Comparison of ENCODE assay signal across 8 cellular contexts in the genomic region with DNA sequence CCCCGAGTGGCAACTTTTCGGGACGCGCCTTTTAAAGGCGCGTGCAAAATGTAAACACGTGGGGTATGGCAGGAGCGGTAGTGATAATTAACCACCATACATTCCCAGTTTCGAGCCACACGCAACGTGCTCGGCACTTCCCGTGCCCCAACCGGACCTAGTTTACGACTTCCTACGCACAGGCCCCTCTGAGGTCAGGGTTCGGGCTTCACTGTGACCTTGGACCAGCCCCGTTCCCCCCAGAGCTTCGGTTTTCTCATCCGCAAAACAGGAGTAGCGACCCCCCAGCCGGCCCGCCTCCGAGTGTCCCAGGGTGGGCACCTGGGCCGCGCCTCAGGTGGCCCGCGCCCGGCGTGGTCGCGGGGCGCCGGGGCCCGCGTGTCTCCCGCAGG. TPM values are rescaled to one million over a fixed set of nuclear protein-coding genes. Genes with fewer than 3 reads are reported as not detected.
DNase-seq lines count a peak whose midpoint lies in the region; ATAC-seq and TF ChIP-seq lines count a peak whose summit lies in the region.

No MANE protein-coding gene starts in this region.

- intact Hi-C loops in body of pancreas (cut with DNase I) (loop anchor here (10.0 kb wide), 1 partner anchor 229 kb away; no protein-coding TSS in a partner anchor), spleen (cut with DNase I; ENCODE audit: low total_unique reads) (loop anchor here (5.0 to 10.0 kb wide), 2 partner anchors 53 to 229 kb away; partner anchors contain the start of genes LSM3 and XPC)

- H3K36me3 ChIP-seq in HUES6 (ENCODE audit: control insufficient read depth, insufficient read depth, low read length) (peaks cover 44% of the 10 kb centered on the region), body of pancreas (replicated peaks in 1 of 2; ENCODE audit: insufficient read depth in 1 of 2, low read depth in 2 of 2) (no peaks in the 10 kb centered on the region), iPS-18a (ENCODE audit: control insufficient read depth, low read depth, low read length) (peaks cover 9% of the 10 kb centered on the region), spleen (peaks cover 0 to 54% (median 10%) of the 10 kb centered on the region in 6 donors)

- WGBS in body of pancreas, 2 donors: 0 to 1% methylated on average over 8 to 33 of the region's 37 CpGs
- WGBS in spleen, 5 donors: 0 to 1% (median 0%) methylated on average over 16 to 37 of the region's 37 CpGs

- no peak for TF ChIP-seq POLR2A in body of pancreas (IDR thresholded peaks at IDR 0.05)
- TF ChIP-seq POLR2A in spleen (IDR thresholded peaks at IDR 0.05): no peak

- H3K27me3 ChIP-seq in HUES6 (ENCODE audit: control insufficient read depth, insufficient read depth, low read length): no peaks in the 10 kb centered on the region
- no peaks in the 10 kb centered on the region for H3K27me3 ChIP-seq in body of pancreas
- no peaks in the 10 kb centered on the region for H3K27me3 ChIP-seq in iPS-18a (ENCODE audit: control insufficient read depth, insufficient read depth, low read length)
- H3K27me3 ChIP-seq in spleen (replicated peaks in 1 of 7): no peaks in the 10 kb centered on the region

- H3K4me3 ChIP-seq in HUES6 (ENCODE audit: low read depth, low read length) (peak overlapping the region; percentile 96), body of pancreas (peak overlapping the region; percentile 55 to 69), iPS-18a (ENCODE audit: low read length) (peak overlapping the region; percentile 92), spleen (peak overlapping the region; percentile 84 to 98 (median 94))

- no peaks in the 10 kb centered on the region for H3K27me3 Mint-ChIP-seq in T-cell

- peak; percentile 56 for DNase-seq in ELR (ENCODE audit: low read depth)
- peak in 15 of 34 experiments; percentile 14 to 67 (median 33) for DNase-seq in T-cell
- peak; percentile 56 to 80 (median 64) for DNase-seq in body of pancreas
- peak; percentile 95 for DNase-seq in spleen
- no peak for DNase-seq in NCI-H2107 treated with DMSO at 0.1 percent for 48 hours (lab: John Stamatoyannopoulos, UW; ENCODE audit: unreplicated experiment)

- H3K27ac ChIP-seq in HUES6 (ENCODE audit: low read depth, low read length) (peak overlapping the region; percentile 83; the same call in 1 of the 2 replicates), body of pancreas (peak overlapping the region; percentile 66 to 94 (median 92)), iPS-18a (ENCODE audit: low read length) (peak overlapping the region; percentile 18), spleen (peak overlapping the region; percentile 66 to 96 (median 92))

- H3K27ac Mint-ChIP-seq in T-cell: peak overlapping the region; percentile 88 to 92

- TF ChIP-seq CTCF in body of pancreas (IDR thresholded peaks at IDR 0.05) (no peak), spleen (IDR thresholded peaks at IDR 0.05 in 8 of 11, conservative IDR thresholded peaks at IDR 0.05 in 3 of 11) (no peak)

- ATAC-seq in GM21526 (IDR thresholded peaks at IDR 0.05; ENCODE audit: low FRiP score, unreplicated experiment): peak; percentile 55
- ATAC-seq in T-cell (replicated peaks in 1 of 4): peak; percentile 42 to 67 (median 57)
- ATAC-seq in body of pancreas: peak; percentile 24

- H3K9me3 Mint-ChIP-seq in T-cell: no peaks in the 10 kb centered on the region

- H3K9ac ChIP-seq in HUES6 (ENCODE audit: low read length) (peak overlapping the region; percentile 84), iPS-18a (ENCODE audit: low read length) (peak overlapping the region; percentile 81)

- H3K4me3 Mint-ChIP-seq in T-cell: peak overlapping the region; percentile 93 to 95 (median 94)

- peaks cover 58 to 73% (median 60%) of the 10 kb centered on the region in 3 donors for H3K4me1 Mint-ChIP-seq in T-cell

- peaks cover 41% of the 10 kb centered on the region for H3K36me3 Mint-ChIP-seq in T-cell

- H3K9me3 ChIP-seq in HUES6 (ENCODE audit: control insufficient read depth, insufficient read depth, low read depth, low read length) (peaks cover 11% of the 10 kb centered on the region), body of pancreas (no peaks in the 10 kb centered on the region), iPS-18a (ENCODE audit: control insufficient read depth, low read depth, low read length) (no peaks in the 10 kb centered on the region), spleen (no peaks in the 10 kb centered on the region)

- peaks cover 35% of the 10 kb centered on the region for H3K4me1 ChIP-seq in HUES6 (ENCODE audit: control insufficient read depth, insufficient read depth, low read length)
- H3K4me1 ChIP-seq in body of pancreas: peaks cover 36% of the 10 kb centered on the region
- H3K4me1 ChIP-seq in iPS-18a (ENCODE audit: control insufficient read depth, low read depth, low read length): peaks cover 23% of the 10 kb centered on the region
- H3K4me1 ChIP-seq in spleen: peaks cover 22 to 53% (median 47%) of the 10 kb centered on the region in 6 donors

- POLR2A ChIA-PET in T-cell (lab: Charles Lee): interaction anchor here (0.6 to 4.4 kb wide), 8 partner anchors 19 to 527 kb away, joined by 4 to 60 read pairs (median 5); partner anchors contain the start of genes LSM3 (in 2 of the 2), XPC (in 2 of the 2) and CCDC174 (in 1 of the 2)

- CTCF ChIA-PET in T-cell (lab: Charles Lee): interaction anchor here (0.6 to 2.6 kb wide), 8 partner anchors 19 to 634 kb away, joined by 3 to 26 read pairs (median 8); partner anchors contain the start of genes LSM3 (in 1 of the 2) and XPC (in 1 of the 2)

RNA-seq across cellular contexts. Expression of gene CHCHD4, which starts 0.5 kb away (rescaled TPM):
- total RNA-seq in T-cell: 1 to 10 TPM; 2.7 to 8.4 (median 8.3) TPM
- total RNA-seq in body of pancreas: 1 to 10 TPM; 1.3 to 7.0 TPM
- 10 to 100 TPM in 3 of 7 donors, 1 to 10 TPM in 4; 8.5 to 17.1 (median 9.5) TPM for total RNA-seq in spleen
- 10 to 100 TPM in 2 of 3 donors, 1 to 10 TPM in 1; 8.4 to 14.1 (median 12.1) TPM for polyA plus RNA-seq in spleen

RNA-seq across cellular contexts. Expression of gene TMEM43, which starts 0.6 kb away (rescaled TPM):
- total RNA-seq in T-cell (10 to 100 TPM; 36.9 to 76.3 (median 63.6) TPM), body of pancreas (10 to 100 TPM; 21.8 to 38.4 TPM), spleen (10 to 100 TPM; 40.5 to 64.2 (median 53.9) TPM)
- 10 to 100 TPM; 18.7 to 22.8 (median 22.5) TPM for polyA plus RNA-seq in spleen

RNA-seq across cellular contexts. Expression of gene XPC, which starts 54.2 kb away (rescaled TPM):
- 10 to 100 TPM; 67.8 to 90.7 (median 76.9) TPM for total RNA-seq in T-cell
- 10 to 100 TPM; 33.2 to 34.9 TPM for total RNA-seq in body of pancreas
- total RNA-seq in spleen: 10 to 100 TPM; 31.5 to 65.6 (median 51.3) TPM
- 10 to 100 TPM; 16.1 to 25.0 (median 23.2) TPM for polyA plus RNA-seq in spleen

RNA-seq across cellular contexts. Expression of gene LSM3, which starts 54.4 kb away (rescaled TPM):
- 1 to 10 TPM; 6.7 to 8.4 (median 7.3) TPM for total RNA-seq in T-cell
- 1 to 10 TPM; 5.3 to 6.0 TPM for total RNA-seq in body of pancreas
- total RNA-seq in spleen: 10 to 100 TPM in 2 of 7 donors, 1 to 10 TPM in 5; 7.5 to 13.2 (median 9.4) TPM
- 10 to 100 TPM in 2 of 3 donors, 1 to 10 TPM in 1; 9.8 to 15.8 (median 14.4) TPM for polyA plus RNA-seq in spleen

Comparison
In these comparisons a context has a peak if more than half of its experiments do, and no peak if none do; other contexts are left out.
1. H3K27ac ChIP-seq: peak in every context shown above with its lines; median percentile 92 in body of pancreas; 92 in spleen; 83 in HUES6; 18 in iPS-18a.